1 cellular context compared by ENCODE assay signal in genomic region chr1:21938791-21939538, GRCh38.
TF ChIP-seq lines count a peak whose summit lies in the region.

No MANE protein-coding gene starts in this region.

TF ChIP-seq in SK-N-SH, 30 proteins besides CTCF, POLR2A, EP300 and RAD21 (continued from another document):
- TF ChIP-seq REST (IDR thresholded peaks at IDR 0.05; ENCODE audit: low read depth, low read length) (no peak), RXRA (IDR thresholded peaks at IDR 0.05; ENCODE audit: borderline replicate concordance, low read depth) (no peak), USF2 (IDR thresholded peaks at IDR 0.05; ENCODE audit: borderline replicate concordance, low read depth, low read length) (no peak)
